Comparison of ENCODE assay signal across 26 cellular contexts in the genomic region with DNA sequence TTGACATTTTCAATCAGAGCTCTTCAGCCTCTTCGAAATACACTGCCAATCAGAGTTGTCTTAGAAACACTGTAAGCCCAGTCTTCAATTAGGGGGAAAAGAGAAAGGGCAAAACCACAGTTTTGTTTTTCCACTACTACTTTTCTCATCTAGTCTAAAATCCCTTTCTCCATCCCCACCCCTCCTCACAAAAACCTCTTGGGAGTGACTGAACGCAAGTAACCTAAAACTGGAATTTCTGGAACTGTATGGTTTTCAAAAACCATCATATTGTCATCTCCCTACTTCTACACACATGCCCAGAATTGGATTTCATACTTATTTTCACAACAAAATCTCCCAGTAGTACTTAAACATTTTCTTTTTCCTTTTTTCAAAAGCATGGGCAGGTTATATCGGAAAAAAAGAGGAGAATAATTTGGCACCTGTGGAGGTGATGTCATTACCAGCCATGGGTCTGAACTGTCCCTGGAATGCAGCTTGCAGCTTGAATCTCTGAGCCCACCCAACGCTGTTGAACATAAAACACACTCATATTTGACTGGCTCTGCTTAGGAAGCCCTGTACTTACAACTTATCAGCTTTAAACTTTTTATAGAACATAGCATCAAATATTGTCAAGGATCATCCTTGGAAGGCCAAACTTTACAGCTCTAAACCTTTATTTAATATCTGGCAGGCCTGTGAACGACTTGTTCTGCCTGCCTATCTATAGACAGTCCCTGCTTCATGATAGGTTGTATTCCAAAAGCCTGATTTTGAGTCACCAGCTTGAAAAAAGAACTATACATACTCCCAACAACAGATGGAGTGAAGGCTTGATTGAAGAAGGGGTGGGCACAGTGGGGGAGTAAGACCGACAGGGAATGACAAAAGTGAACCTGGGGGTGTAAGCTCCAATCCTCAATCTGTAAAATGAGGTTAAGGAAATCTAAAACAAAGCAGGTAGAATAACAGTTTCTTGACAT. TPM values are rescaled to one million over a fixed set of nuclear protein-coding genes. Genes with fewer than 3 reads are reported as not detected.
DNase-seq lines count a peak whose midpoint lies in the region; ATAC-seq and TF ChIP-seq lines count a peak whose summit lies in the region.
"Had no signal": no experiment of that assay in that cellular context is flagged by ENCODE, and none has a peak within 500 bp of the region (broad histone marks: within the 10 kb centered on the region; RNA-seq: fewer than 3 reads in every experiment).

No MANE protein-coding gene starts in this region.

- H3K18ac ChIP-seq in mesendoderm (ENCODE audit: low read length) = no peak overlapping the region

- H3K4me2 ChIP-seq in mammary epithelial cell (ENCODE audit: insufficient read depth, low read depth, low read length) = no peak overlapping the region
- H3K4me2 ChIP-seq in mesendoderm (ENCODE audit: low read length) = no peak overlapping the region
- H3K4me2 ChIP-seq in smooth muscle cell = peak overlapping the region; percentile 16
- H3K4me2 ChIP-seq: SK-N-SH had no signal

- H2AK5ac ChIP-seq in mesendoderm (ENCODE audit: low read length) = no peak overlapping the region

- no peak for TF ChIP-seq POLR2A in breast epithelium (IDR thresholded peaks at IDR 0.05)

- no peaks in the 10 kb centered on the region for H3F3A ChIP-seq in smooth muscle cell (ENCODE audit: low read depth)

- 43% methylated on average over 6 of the region's 6 CpGs for WGBS in mammary epithelial cell (ENCODE audit: low coverage, missing lambda C conversion rate)
- no CpG with 5 or more reads among the region's 6 CpGs for WGBS in mesendoderm (ENCODE audit: extremely low coverage, insufficient coverage, low lambda C conversion rate)
- 73% methylated on average over 6 of the region's 6 CpGs for WGBS in smooth muscle cell (ENCODE audit: low lambda C conversion rate)

- CTCF ChIA-PET in mammary epithelial cell (lab: Charles Lee; ENCODE audit: low non-redundant PET) = interaction anchor here (0.6 kb wide), 1 partner anchor 9 kb away, joined by 5 read pairs; no protein-coding TSS in a partner anchor

- no peaks in the 10 kb centered on the region for H3K27me3 Mint-ChIP-seq in brain
- H3K27me3 Mint-ChIP-seq: activated CD4-positive, alpha-beta T cell treated with anti-CD3 and anti-CD28 coated beads for 36 hours; activated T-cell treated with anti-CD3 and anti-CD28 coated beads, Interleukin-2, amount 50 U/mL, for 24 hours; CD4-positive, alpha-beta T cell; dendritic cell treated with granulocyte-macrophage colony-stimulating factor and Interleukin-4, amounts not matched to agents 40 ng/mL and 50 ng/mL, for 4 days; T-helper 17 cell had no signal

- H2BK5ac ChIP-seq in mesendoderm (ENCODE audit: low read length) = no peak overlapping the region

- H3K79me1 ChIP-seq in mesendoderm (ENCODE audit: low read length) = peaks cover 20% of the 10 kb centered on the region

- no peak overlapping the region for H4K5ac ChIP-seq in mesendoderm (ENCODE audit: low read length)

- peaks cover 15 to 22% (median 17%) of the 10 kb centered on the region in 5 experiments for H3K9me3 Mint-ChIP-seq in brain

- H3K27me3 ChIP-seq in breast epithelium (no peaks in the 10 kb centered on the region), mammary epithelial cell (ENCODE audit: insufficient read depth, low read length) (no peaks in the 10 kb centered on the region), mesendoderm (ENCODE audit: insufficient read depth, low read length, poor library complexity) (no peaks in the 10 kb centered on the region), smooth muscle cell (ENCODE audit: low read depth) (no peaks in the 10 kb centered on the region)
- H3K27me3 ChIP-seq: adrenal gland, left lung had no signal

- intact Hi-C loops in breast epithelium (cut with DNase I; ENCODE audit: low total_unique reads) = no loop called here
- intact Hi-C loops in mammary epithelial cell (cut with micrococcal nuclease) = no loop called here

- no peak overlapping the region for H3K23ac ChIP-seq in mesendoderm (ENCODE audit: low read length)

- peak overlapping the region; percentile 40 to 45 for H3K27ac ChIP-seq in breast epithelium
- H3K27ac ChIP-seq in mammary epithelial cell (ENCODE audit: insufficient read depth, low read depth, low read length) = no peak overlapping the region
- H3K27ac ChIP-seq in mesendoderm (ENCODE audit: low read depth, low read length) = no peak overlapping the region
- no peak overlapping the region for H3K27ac ChIP-seq in smooth muscle cell (ENCODE audit: low read depth)
- H3K27ac ChIP-seq: 22Rv1, left lung had no signal

- in situ Hi-C loops in mammary epithelial cell (cut with MboI; ENCODE audit: low sequenced_read_pairs in 2 of 2) = no loop called here

- peaks cover 7 to 19% of the 10 kb centered on the region in 2 donors for H3K9me3 ChIP-seq in breast epithelium
- peaks cover 18% of the 10 kb centered on the region for H3K9me3 ChIP-seq in mammary epithelial cell (replicated peaks; ENCODE audit: insufficient read depth, low read length)
- H3K9me3 ChIP-seq in smooth muscle cell (replicated peaks; ENCODE audit: low read depth) = no peaks in the 10 kb centered on the region
- H3K9me3 ChIP-seq: adrenal gland had no signal

- dilution Hi-C loops in mammary epithelial cell (cut with HindIII; ENCODE audit: low sequenced_read_pairs) = no loop called here

- no peak overlapping the region for H2BK120ac ChIP-seq in mesendoderm (ENCODE audit: low read depth, low read length)

- H3K36me3 Mint-ChIP-seq in brain = peaks cover 22% of the 10 kb centered on the region

- H2BK15ac ChIP-seq in mesendoderm (replicated peaks; ENCODE audit: low read depth) = no peak overlapping the region

- no peak overlapping the region for H3K4me3 ChIP-seq in breast epithelium
- no peak overlapping the region for H3K4me3 ChIP-seq in mammary epithelial cell (replicated peaks in 1 of 3; ENCODE audit: insufficient read depth in 1 of 3, low read depth in 2 of 3, low read length in 3 of 3)
- H3K4me3 ChIP-seq in mesendoderm (ENCODE audit: low read length) = no peak overlapping the region
- H3K4me3 ChIP-seq in smooth muscle cell = no peak overlapping the region
- H3K4me3 ChIP-seq: adrenal gland, left lung, mucosa of descending colon had no signal

- H3K9ac ChIP-seq in mammary epithelial cell (ENCODE audit: insufficient read depth, low read length) = no peak overlapping the region
- H3K9ac ChIP-seq in mesendoderm (ENCODE audit: low read length) = no peak overlapping the region
- no peak overlapping the region for H3K9ac ChIP-seq in smooth muscle cell (ENCODE audit: low read depth)
- H3K9ac ChIP-seq: SK-N-SH had no signal

- H4K8ac ChIP-seq in mesendoderm (ENCODE audit: low read depth, low read length) = no peak overlapping the region

- H2AFZ ChIP-seq in mammary epithelial cell (ENCODE audit: low read depth, low read length) = no peak overlapping the region
- H2AFZ ChIP-seq in smooth muscle cell (ENCODE audit: low read depth) = no peak overlapping the region

- TF ChIP-seq CTCF in breast epithelium (IDR thresholded peaks at IDR 0.05) (no peak), mammary epithelial cell (conservative IDR thresholded peaks at IDR 0.05 in 1 of 2, IDR thresholded peaks at IDR 0.05 in 1 of 2; ENCODE audit: extremely low read depth in 1 of 2, insufficient read depth in 1 of 2, low read depth in 1 of 2, low read length in 2 of 2) (no peak), brain (conservative IDR thresholded peaks at IDR 0.05) (no peak), smooth muscle cell (IDR thresholded peaks at IDR 0.05; ENCODE audit: borderline replicate concordance, insufficient read depth, poor library complexity, severe bottlenecking) (no peak)

- H3K56ac ChIP-seq in mesendoderm (ENCODE audit: low read length) = no peak overlapping the region

- BruUV-seq in mammary epithelial cell (replicated peaks; lab: Mats Ljungman, UMichigan) = no TSS peak

- peak overlapping the region in 2 of 5 experiments; percentile 2 to 32 for H3K4me3 Mint-ChIP-seq in brain
- H3K4me3 Mint-ChIP-seq: activated CD4-positive, alpha-beta T cell treated with anti-CD3 and anti-CD28 coated beads for 36 hours; activated T-cell treated with anti-CD3 and anti-CD28 coated beads, Interleukin-2, amount 50 U/mL, for 24 hours; CD4-positive, alpha-beta T cell; dendritic cell treated with granulocyte-macrophage colony-stimulating factor and Interleukin-4, amounts not matched to agents 40 ng/mL and 50 ng/mL, for 4 days; T-helper 17 cell had no signal

- ATAC-seq in HG03175 (IDR thresholded peaks at IDR 0.05; ENCODE audit: unreplicated experiment) = no peak
- ATAC-seq: activated CD4-positive, alpha-beta T cell treated with anti-CD3 and anti-CD28 coated beads for 36 hours; mucosa of descending colon; T-helper 17 cell had no signal

- peaks cover 54% of the 10 kb centered on the region for H3K4me1 Mint-ChIP-seq in brain
- H3K4me1 Mint-ChIP-seq: activated CD4-positive, alpha-beta T cell treated with anti-CD3 and anti-CD28 coated beads for 36 hours had no signal

- DNase-seq in breast epithelium (ENCODE audit: low spot score in 2 of 2) (no peak), mammary epithelial cell (no peak), mesendoderm (peak; percentile 36), smooth muscle cell (lab: John Stamatoyannopoulos, UW; ENCODE audit: unreplicated experiment) (no peak), GM19238 (ENCODE audit: insufficient read length, low spot score) (no peak), COLO829 (ENCODE audit: low spot score) (no peak)
- DNase-seq: activated CD4-positive, alpha-beta T cell treated with anti-CD3 and anti-CD28 coated beads for 36 hours; activated CD8-positive, alpha-beta memory T cell treated with anti-CD3 and anti-CD28 coated beads for 24 hours; activated gamma-delta T cell treated with Interleukin-2 at 50 U/mL for 16 hours; activated T-cell treated with anti-CD3 and anti-CD28 coated beads, Interleukin-2, amount 50 U/mL, for 24 hours; adrenal gland; CD4-positive, alpha-beta T cell; KG1; left lung; mucosa of descending colon; NCI-H146; NCI-H2171; NCI-H526 treated with DMSO at 0.1 percent for 48 hours; posterior cingulate gyrus; SK-N-SH; stimulated activated CD8-positive, alpha-beta memory T cell treated with anti-CD3 and anti-CD28 coated beads, Interleukin-4, amount 100 ng/mL, for 48 hours; T-helper 17 cell had no signal

- peak overlapping the region in 4 of 5 experiments; percentile 9 to 68 (median 36) for H3K27ac Mint-ChIP-seq in brain
- H3K27ac Mint-ChIP-seq: activated CD4-positive, alpha-beta T cell treated with anti-CD3 and anti-CD28 coated beads for 36 hours; activated T-cell treated with anti-CD3 and anti-CD28 coated beads, Interleukin-2, amount 50 U/mL, for 24 hours; CD4-positive, alpha-beta T cell; dendritic cell treated with granulocyte-macrophage colony-stimulating factor and Interleukin-4, amounts not matched to agents 40 ng/mL and 50 ng/mL, for 4 days; T-helper 17 cell had no signal

- no peak overlapping the region for H3K4ac ChIP-seq in mesendoderm (ENCODE audit: low read depth, low read length)

- no peaks in the 10 kb centered on the region for H4K20me1 ChIP-seq in mammary epithelial cell (ENCODE audit: insufficient read depth, low read length)
- peaks cover 27% of the 10 kb centered on the region for H4K20me1 ChIP-seq in smooth muscle cell (ENCODE audit: low read depth)

- H3K79me2 ChIP-seq in mammary epithelial cell (ENCODE audit: insufficient read depth, low read length) (peaks cover 50% of the 10 kb centered on the region), mesendoderm (ENCODE audit: control insufficient read depth, insufficient read depth, low read length) (peaks cover 22% of the 10 kb centered on the region), smooth muscle cell (ENCODE audit: low read depth) (peaks cover 60% of the 10 kb centered on the region)

- H3K36me3 ChIP-seq in breast epithelium (no peaks in the 10 kb centered on the region), mammary epithelial cell (ENCODE audit: insufficient read depth, low read length) (no peaks in the 10 kb centered on the region), mesendoderm (ENCODE audit: control insufficient read depth, insufficient read depth, low read length) (no peaks in the 10 kb centered on the region), smooth muscle cell (ENCODE audit: low read depth) (no peaks in the 10 kb centered on the region)
- H3K36me3 ChIP-seq: adrenal gland, left lung had no signal

- no peaks in the 10 kb centered on the region for H3K4me1 ChIP-seq in breast epithelium
- peaks cover 9% of the 10 kb centered on the region for H3K4me1 ChIP-seq in mammary epithelial cell (ENCODE audit: insufficient read depth, low read length)
- peaks cover 19% of the 10 kb centered on the region for H3K4me1 ChIP-seq in mesendoderm (ENCODE audit: control insufficient read depth, low read depth, low read length)
- peaks cover 21% of the 10 kb centered on the region for H3K4me1 ChIP-seq in smooth muscle cell (ENCODE audit: low read depth)

RNA-seq across cellular contexts. Expression of a gene that starts 59.3 kb away (rescaled TPM):
- total RNA-seq in breast epithelium (100 to 1,000 TPM in 2 of 3 donors, 10 to 100 TPM in 1; 72.7 to 110 (median 101) TPM), mammary epithelial cell (10 to 100 TPM in 1 of 2 donors, 1 to 10 TPM in 1; 6.8 to 52.2 TPM), smooth muscle cell (44.6 and 52.9 TPM in 2 replicates)
- polyA plus RNA-seq in mammary epithelial cell (16.6 TPM), brain (ENCODE audit: insufficient read depth, low read depth, low replicate concordance) (41.4 TPM), smooth muscle cell (40.2 and 44.2 TPM in 2 replicates)
- 57.6 TPM for polyA minus RNA-seq in mammary epithelial cell
- 87.9 TPM for polyA plus RNA-seq in mesendoderm (2013, experiment 1 of 2)
- 87.1 TPM for polyA plus RNA-seq in mesendoderm (2013, experiment 2 of 2)

Comparison
In these comparisons a context has a peak if more than half of its experiments do, and no peak if none do; other contexts are left out.
1. H3K27ac ChIP-seq: peak in breast epithelium (2 of 2); none in mammary epithelial cell (single experiment), mesendoderm (single experiment) and smooth muscle cell (single experiment).